ENCODE assay signal across 11 cellular contexts in genomic region chr2:20062615-20063545, GRCh38. TPM values are rescaled to one million over a fixed set of nuclear protein-coding genes. Genes with fewer than 3 reads are reported as not detected.
A peak's percentile ranks its signal among the peaks of the same experiment; 100 is the strongest.
DNase-seq lines count a peak whose midpoint lies in the region; ATAC-seq and TF ChIP-seq lines count a peak whose summit lies in the region.
"Had no signal": no experiment of that assay in that cellular context is flagged by ENCODE, and none has a peak within 500 bp of the region (broad histone marks: within the 10 kb centered on the region; RNA-seq: fewer than 3 reads in every experiment).

No MANE protein-coding gene starts in this region.

- intact Hi-C loops in colonic mucosa (cut with DNase I): no loop called here

- DNase-seq in A172 (ENCODE audit: low spot score) (peak; percentile 35), HEK293T (ENCODE audit: extremely low spot score) (no peak), colonic mucosa (no peak), neural progenitor cell (ENCODE audit: low spot score) (no peak), NCI-H1092 (lab: John Stamatoyannopoulos, UW) (no peak), G401 (ENCODE audit: low spot score) (no peak), NCI-H446 (lab: John Stamatoyannopoulos, UW) (no peak)
- DNase-seq: CD8-positive, alpha-beta T cell; NCI-H2171 had no signal

- H3K9me3 ChIP-seq in colonic mucosa (no peaks in the 10 kb centered on the region), neural progenitor cell (ENCODE audit: low read depth) (no peaks in the 10 kb centered on the region)

- no peaks in the 10 kb centered on the region for H4K20me1 ChIP-seq in neural progenitor cell (ENCODE audit: low read depth)

- H3K4me1 ChIP-seq in colonic mucosa (peaks cover 10% of the 10 kb centered on the region), neural progenitor cell (no peaks in the 10 kb centered on the region)

- H3K9ac ChIP-seq in colonic mucosa (ENCODE audit: low read depth in 2 of 2, low read length in 2 of 2): no peak overlapping the region
- no peak overlapping the region for H3K9ac ChIP-seq in neural progenitor cell

- in situ Hi-C loops in G401 (cut with HindIII; ENCODE audit: low sequenced_read_pairs): no loop called here

- peak overlapping the region; percentile 59 for H3K27ac Mint-ChIP-seq in neural progenitor cell
- H3K27ac Mint-ChIP-seq: CD8-positive, alpha-beta T cell had no signal

- no peak overlapping the region for H2AFZ ChIP-seq in neural progenitor cell (replicated peaks)

- no peaks in the 10 kb centered on the region for H3F3A ChIP-seq in neural progenitor cell (ENCODE audit: low read depth)

- H3K4me3 ChIP-seq in colonic mucosa: no peak overlapping the region
- no peak overlapping the region for H3K4me3 ChIP-seq in neural progenitor cell

- H3K4me1 Mint-ChIP-seq in neural progenitor cell: peaks cover 9% of the 10 kb centered on the region

- no peak overlapping the region for H3K4me3 Mint-ChIP-seq in neural progenitor cell
- H3K4me3 Mint-ChIP-seq: CD8-positive, alpha-beta T cell had no signal

- H3K27ac ChIP-seq in colonic mucosa: peak overlapping the region; percentile 24
- H3K27ac ChIP-seq in neural progenitor cell: no peak overlapping the region

- TF ChIP-seq CTCF in colonic mucosa (IDR thresholded peaks at IDR 0.05) (no peak), neural progenitor cell (IDR thresholded peaks at IDR 0.05) (no peak)

- no peak for ATAC-seq in GM18498 (IDR thresholded peaks at IDR 0.05; ENCODE audit: unreplicated experiment)
- ATAC-seq: CD8-positive, alpha-beta T cell; SK-N-SH treated with all-trans-retinoic acid at 6 μM for 48 hours had no signal

- H3K79me2 ChIP-seq in neural progenitor cell (ENCODE audit: low read depth): no peaks in the 10 kb centered on the region

- H3K36me3 ChIP-seq in colonic mucosa (no peaks in the 10 kb centered on the region), neural progenitor cell (no peaks in the 10 kb centered on the region)

- H3K9me3 Mint-ChIP-seq in neural progenitor cell: peaks cover 4% of the 10 kb centered on the region
- H3K9me3 Mint-ChIP-seq: CD8-positive, alpha-beta T cell had no signal

- CTCF ChIA-PET in HEK293T (lab: Yijun Ruan, JAX): interaction anchor here (1.0 to 2.5 kb wide), 2 partner anchors 15 to 47 kb away, joined by 4 to 7 read pairs; no protein-coding TSS in a partner anchor

- POLR2A ChIA-PET in HEK293T (lab: Yijun Ruan, JAX): interaction anchor here (1.2 to 2.9 kb wide), 2 partner anchors 11 to 384 kb away, joined by 3 to 25 read pairs; partner anchors contain the start of genes LAPTM4A and RHOB

- no peaks in the 10 kb centered on the region for H3K36me3 Mint-ChIP-seq in neural progenitor cell
- H3K36me3 Mint-ChIP-seq: CD8-positive, alpha-beta T cell had no signal

- H3K27me3 ChIP-seq in colonic mucosa: no peaks in the 10 kb centered on the region
- peaks cover 2% of the 10 kb centered on the region for H3K27me3 ChIP-seq in neural progenitor cell

- H3K27me3 Mint-ChIP-seq in neural progenitor cell (ENCODE audit: insufficient read depth, low read depth): peaks cover 2% of the 10 kb centered on the region

- H3K4me2 ChIP-seq in neural progenitor cell: no peak overlapping the region

TF ChIP-seq in HEK293T, 16 proteins besides CTCF, POLR2A, EP300 and RAD21:
- TF ChIP-seq FOXK2 (IDR thresholded peaks at IDR 0.05) (no peak), SP1 (IDR thresholded peaks at IDR 0.05) (no peak), ELF4 (IDR thresholded peaks at IDR 0.05) (no peak), L3MBTL2 (conservative IDR thresholded peaks at IDR 0.05) (peak; percentile 32; the same call in 1 of the 2 replicates), TARDBP (IDR thresholded peaks at IDR 0.05) (no peak), HDGF (IDR thresholded peaks at IDR 0.05; ENCODE audit: borderline replicate concordance) (no peak), FOXA1 (IDR thresholded peaks at IDR 0.05) (no peak), CTBP1 (IDR thresholded peaks at IDR 0.05; ENCODE audit: borderline replicate concordance) (no peak), LEF1 (IDR thresholded peaks at IDR 0.05; ENCODE audit: borderline replicate concordance) (no peak), FOXM1 (IDR thresholded peaks at IDR 0.05; ENCODE audit: borderline replicate concordance) (no peak), NFRKB (IDR thresholded peaks at IDR 0.05) (no peak), BHLHE40 (IDR thresholded peaks at IDR 0.05; ENCODE audit: borderline replicate concordance) (no peak), ARNT (IDR thresholded peaks at IDR 0.05) (no peak), SUZ12 (IDR thresholded peaks at IDR 0.05) (no peak), ZNF384 (IDR thresholded peaks at IDR 0.05) (peak; percentile 70), PKNOX1 (IDR thresholded peaks at IDR 0.05) (no peak)
TF ChIP-seq in HEK293T: peak in this region for 2.

RNA-seq across cellular contexts. Expression of gene LAPTM4A, which starts 11.5 kb away (rescaled TPM):
- 488 and 537 TPM in 2 replicates for total RNA-seq in A172 (2014; rRNA removed; shearing (Covaris generic))
- total RNA-seq in colonic mucosa (100 to 1,000 TPM; 158 to 190 TPM), neural progenitor cell (ENCODE audit: low replicate concordance) (170 and 205 TPM in 2 replicates)
- 82.0 and 98.8 TPM in 2 replicates for total RNA-seq in G401 (2014; rRNA removed; shearing (Covaris generic))

RNA-seq across cellular contexts. Expression of gene MATN3, which starts 50.4 kb away (rescaled TPM):
- total RNA-seq in A172 (2014; rRNA removed; shearing (Covaris generic)): 13.4 and 16.1 TPM in 2 replicates
- total RNA-seq in colonic mucosa: under 1 TPM; 0.12 to 0.13 TPM
- total RNA-seq in neural progenitor cell (ENCODE audit: low replicate concordance): 0.45 and 1.7 TPM in 2 replicates
- not detected in 2 replicates for total RNA-seq in G401 (2014; rRNA removed; shearing (Covaris generic))
- total RNA-seq: CD8-positive, alpha-beta T cell had no signal
